In genomic region chr2:174124171-174124570, GRCh38 we compare ENCODE assay signal across 16 cellular contexts.
DNase-seq lines count a peak whose midpoint lies in the region; ATAC-seq lines count a peak whose summit lies in the region.
"Had no signal": no experiment of that assay in that cellular context is flagged by ENCODE, and none has a peak within 500 bp of the region (broad histone marks: within the 10 kb centered on the region; RNA-seq: fewer than 3 reads in every experiment).

No MANE protein-coding gene starts in this region.

- no peak for ATAC-seq in GM19397 (IDR thresholded peaks at IDR 0.05; ENCODE audit: unreplicated experiment)
- no peak for ATAC-seq in HG02885 (IDR thresholded peaks at IDR 0.05; ENCODE audit: poor library complexity, unreplicated experiment)
- ATAC-seq: gastrocnemius medialis had no signal

- DNase-seq in DMS153 treated with DMSO at 0.1 percent for 48 hours (lab: John Stamatoyannopoulos, UW; ENCODE audit: unreplicated experiment), result peak; percentile 26
- DNase-seq in NAMALWA (ENCODE audit: low spot score), result peak; percentile 20
- DNase-seq in SHP77 (lab: John Stamatoyannopoulos, UW), result peak; percentile 26 to 33
- DNase-seq in CD1c-positive myeloid dendritic cell (ENCODE audit: extremely low spot score), result no peak
- DNase-seq in NCI-H1694 (lab: John Stamatoyannopoulos, UW), result no peak
- DNase-seq: activated naive CD4-positive, alpha-beta T cell treated with Interleukin-2 at 50 U/mL for 16 hours; DMS53; gastrocnemius medialis; Kasumi-1; kidney glomerular epithelial cell had no signal

- H3K27me3 ChIP-seq in iPS-20b (ENCODE audit: insufficient read depth, low read length), result no peaks in the 10 kb centered on the region
- H3K27me3 ChIP-seq: gastrocnemius medialis, suprapubic skin had no signal

- no peaks in the 10 kb centered on the region for H3K9me3 ChIP-seq in iPS-20b (ENCODE audit: insufficient read depth, low read depth, low read length)
- H3K9me3 ChIP-seq: gastrocnemius medialis, suprapubic skin had no signal

- H3K4me3 ChIP-seq in iPS-20b (ENCODE audit: low read length), result peak overlapping the region; percentile 55
- H3K4me3 ChIP-seq: gastrocnemius medialis, suprapubic skin had no signal

- H3K36me3 ChIP-seq in iPS-20b (ENCODE audit: insufficient read depth, low read depth, low read length), result no peaks in the 10 kb centered on the region
- H3K36me3 ChIP-seq: gastrocnemius medialis, suprapubic skin had no signal

- peak overlapping the region; percentile 50; the same call in 1 of the 2 replicates for H3K9ac ChIP-seq in iPS-20b (ENCODE audit: low read depth, low read length)

- peak overlapping the region; percentile 75 for H3K27ac ChIP-seq in iPS-20b (ENCODE audit: low read length)
- H3K27ac ChIP-seq: gastrocnemius medialis, HL-60, suprapubic skin, VCaP had no signal

- H3K4me1 ChIP-seq in iPS-20b (ENCODE audit: insufficient read depth, low read length), result peaks cover 59% of the 10 kb centered on the region
- H3K4me1 ChIP-seq: gastrocnemius medialis, suprapubic skin had no signal

Comparison
In these comparisons a context has a peak if more than half of its experiments do, and no peak if none do; other contexts are left out.
1. DNase-seq: peak in DMS153 treated with DMSO at 0.1 percent for 48 hours (single experiment), NAMALWA (single experiment) and SHP77 (2 of 2); none in CD1c-positive myeloid dendritic cell (single experiment) and NCI-H1694 (single experiment).